10 cellular contexts compared by ENCODE assay signal in the genomic region with DNA sequence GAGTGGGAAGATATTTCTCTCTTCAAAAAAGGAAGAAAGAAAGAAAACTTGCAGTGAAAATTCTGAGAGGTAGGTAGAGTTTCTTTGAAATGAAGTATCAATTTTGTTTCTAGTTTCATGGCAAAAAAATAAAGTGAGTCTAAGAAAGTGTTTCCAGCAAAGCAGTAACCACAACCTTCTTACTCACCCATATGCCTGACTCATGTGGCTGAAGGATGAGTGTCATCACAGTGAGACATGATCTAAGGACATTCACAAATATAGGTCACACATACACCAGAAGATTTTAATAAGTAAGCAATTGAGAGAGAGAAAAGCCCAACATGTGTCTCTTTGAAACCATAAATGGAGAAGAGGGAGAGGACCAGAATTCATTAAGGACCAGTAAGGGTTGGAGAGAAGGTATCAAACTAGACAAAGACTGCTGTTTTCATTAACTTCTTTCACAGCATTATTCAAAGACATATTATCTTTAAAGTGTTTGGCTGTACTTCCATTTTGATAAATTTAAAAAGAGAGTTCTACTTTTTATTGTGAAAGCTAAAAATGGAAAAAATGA.
A peak's percentile ranks its signal among the peaks of the same experiment; 100 is the strongest.
DNase-seq lines count a peak whose midpoint lies in the region; ATAC-seq and TF ChIP-seq lines count a peak whose summit lies in the region.
"Had no signal": no experiment of that assay in that cellular context is flagged by ENCODE, and none has a peak within 500 bp of the region (broad histone marks: within the 10 kb centered on the region; RNA-seq: fewer than 3 reads in every experiment).

No MANE protein-coding gene starts in this region.

- no peaks in the 10 kb centered on the region for H3K4me1 Mint-ChIP-seq in CD4-positive, alpha-beta memory T cell
- H3K4me1 Mint-ChIP-seq: brain had no signal

- H3K27me3 Mint-ChIP-seq in CD4-positive, alpha-beta memory T cell, result peaks cover 0 to 2% of the 10 kb centered on the region in 2 donors

- DNase-seq in HS-5 (ENCODE audit: low read depth) (peak; percentile 73), foreskin keratinocyte (peak; percentile 55 to 81), dermis blood vessel endothelial cell (no peak), hepatocyte (ENCODE audit: low spot score) (no peak), mesenteric fat pad (ENCODE audit: low spot score) (no peak)
- no peak for DNase-seq in CD4-positive, alpha-beta memory T cell

- H3K27ac Mint-ChIP-seq in CD4-positive, alpha-beta memory T cell, result no peak overlapping the region
- H3K27ac Mint-ChIP-seq: brain had no signal

- H3K27ac ChIP-seq in foreskin keratinocyte (no peak overlapping the region), hepatocyte (no peak overlapping the region)
- H3K27ac ChIP-seq in CD4-positive, alpha-beta memory T cell (ENCODE audit: low read depth, low read length), result no peak overlapping the region
- H3K27ac ChIP-seq: KMS-11 had no signal

- H3K4me2 ChIP-seq in hepatocyte, result no peak overlapping the region
- H3K4me2 ChIP-seq: KMS-11 had no signal

- no peaks in the 10 kb centered on the region for H3K9me3 Mint-ChIP-seq in CD4-positive, alpha-beta memory T cell
- H3K9me3 Mint-ChIP-seq: brain had no signal

- H3K27me3 ChIP-seq in foreskin keratinocyte, result no peaks in the 10 kb centered on the region
- H3K27me3 ChIP-seq in CD4-positive, alpha-beta memory T cell (ENCODE audit: insufficient read depth, low read length), result no peaks in the 10 kb centered on the region
- H3K27me3 ChIP-seq in hepatocyte, result no peaks in the 10 kb centered on the region

- TF ChIP-seq CTCF in foreskin keratinocyte (conservative IDR thresholded peaks at IDR 0.05) (no peak), hepatocyte (IDR thresholded peaks at IDR 0.05; ENCODE audit: poor library complexity) (no peak)

- no peaks in the 10 kb centered on the region for H3K79me2 ChIP-seq in hepatocyte

- POLR2A ChIA-PET in CD4-positive, alpha-beta memory T cell (lab: Charles Lee; ENCODE audit: partially characterized antibody), result no interaction called here

- H2AFZ ChIP-seq in hepatocyte, result no peak overlapping the region

- intact Hi-C loops in CD4-positive, alpha-beta memory T cell (cut with micrococcal nuclease), result no loop called here

- H4K20me1 ChIP-seq in hepatocyte (ENCODE audit: insufficient read depth, poor library complexity, severe bottlenecking), result no peaks in the 10 kb centered on the region

- CTCF ChIA-PET in CD4-positive, alpha-beta memory T cell (lab: Charles Lee; ENCODE audit: partially characterized antibody), result no interaction called here

- no peaks in the 10 kb centered on the region for H3K36me3 Mint-ChIP-seq in CD4-positive, alpha-beta memory T cell
- H3K36me3 Mint-ChIP-seq: brain had no signal

- H3K4me3 ChIP-seq in CD4-positive, alpha-beta memory T cell (ENCODE audit: low read length in 2 of 2), result no peak overlapping the region
- H3K4me3 ChIP-seq in hepatocyte, result no peak overlapping the region

- no peak overlapping the region for H3K4me3 Mint-ChIP-seq in CD4-positive, alpha-beta memory T cell
- H3K4me3 Mint-ChIP-seq: brain had no signal

- peaks cover 7% of the 10 kb centered on the region for H3K4me1 ChIP-seq in foreskin keratinocyte
- no peaks in the 10 kb centered on the region for H3K4me1 ChIP-seq in CD4-positive, alpha-beta memory T cell (ENCODE audit: insufficient read depth, low read length)
- H3K4me1 ChIP-seq in hepatocyte (ENCODE audit: insufficient read depth), result no peaks in the 10 kb centered on the region

- H3K9me2 ChIP-seq in hepatocyte (replicated peaks; ENCODE audit: insufficient read depth), result no peaks in the 10 kb centered on the region

- peak; percentile 97 for ATAC-seq in GM18519 (IDR thresholded peaks at IDR 0.05; ENCODE audit: low FRiP score, unreplicated experiment)
- peak; percentile 99 for ATAC-seq in GM21825 (IDR thresholded peaks at IDR 0.05; ENCODE audit: unreplicated experiment)
- ATAC-seq in foreskin keratinocyte, result peak; percentile 100

- H3K36me3 ChIP-seq in CD4-positive, alpha-beta memory T cell (ENCODE audit: insufficient read depth, low read length), result no peaks in the 10 kb centered on the region
- no peaks in the 10 kb centered on the region for H3K36me3 ChIP-seq in hepatocyte (replicated peaks; ENCODE audit: insufficient read depth, low read depth)

- H3K9me3 ChIP-seq in CD4-positive, alpha-beta memory T cell (ENCODE audit: control insufficient read depth in 1 of 2, low read length in 2 of 2), result no peaks in the 10 kb centered on the region
- no peaks in the 10 kb centered on the region for H3K9me3 ChIP-seq in hepatocyte (ENCODE audit: low read depth)

Comparison
In these comparisons a context has a peak if more than half of its experiments do, and no peak if none do; other contexts are left out.
1. DNase-seq: peak in HS-5 (single experiment) and foreskin keratinocyte (2 of 2); none in CD4-positive, alpha-beta memory T cell (0 of 5), dermis blood vessel endothelial cell (single experiment), hepatocyte (single experiment) and mesenteric fat pad (single experiment).
2. Peak in every context shown above with its lines, with median percentiles within 50 percentile points of each other: ATAC-seq.